ENCODE assay signal across 29 cellular contexts in the genomic region with DNA sequence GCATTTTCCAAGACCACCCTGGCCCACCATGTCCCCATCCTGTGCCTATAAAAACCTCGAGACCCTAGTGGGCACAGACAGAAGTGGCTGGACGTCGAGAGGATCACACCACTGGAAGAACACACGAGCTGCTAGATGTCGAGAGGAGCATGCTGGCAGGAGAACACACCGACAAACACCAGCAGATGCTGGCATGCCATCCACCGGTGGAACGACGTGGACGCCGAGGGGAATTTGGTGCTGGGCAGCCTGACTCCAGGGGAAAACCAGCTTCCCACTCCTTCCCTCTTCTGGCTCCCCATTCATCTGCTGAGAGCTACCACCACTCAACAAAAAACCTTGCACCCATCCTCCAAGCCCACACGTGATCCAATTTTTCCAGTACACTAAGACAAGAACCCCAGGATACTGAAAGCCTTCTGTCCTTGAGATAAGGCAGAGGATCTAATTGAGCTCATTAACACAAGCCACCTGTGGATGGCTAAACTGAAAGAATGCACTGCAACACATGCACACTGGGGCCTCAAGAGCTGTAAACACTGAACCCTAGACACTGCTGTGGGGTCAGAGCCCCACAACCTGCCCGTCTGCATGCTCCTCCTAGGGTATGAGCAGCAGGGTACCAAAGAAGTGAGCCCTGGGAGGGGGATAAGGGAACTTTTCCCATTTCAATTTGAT. TPM values are rescaled to one million over a fixed set of nuclear protein-coding genes. Genes with fewer than 3 reads are reported as not detected.
DNase-seq lines count a peak whose midpoint lies in the region; ATAC-seq, FAIRE-seq and TF ChIP-seq lines count a peak whose summit lies in the region.
"Had no signal": no experiment of that assay in that cellular context is flagged by ENCODE, and none has a peak within 500 bp of the region (broad histone marks: within the 10 kb centered on the region; RNA-seq: fewer than 3 reads in every experiment).

No MANE protein-coding gene starts in this region.

- peaks cover 19% of the 10 kb centered on the region for H3K9me3 Mint-ChIP-seq in nephron progenitor cell
- H3K9me3 Mint-ChIP-seq: IgD-negative memory B cell had no signal

- ATAC-seq in upper lobe of right lung (peak; percentile 57), GM21515 (IDR thresholded peaks at IDR 0.05; ENCODE audit: unreplicated experiment) (no peak), HG03565 (IDR thresholded peaks at IDR 0.05; ENCODE audit: unreplicated experiment) (no peak)

- H3K9me3 ChIP-seq in H1 (ENCODE audit: insufficient read depth in 2 of 2, low read depth in 1 of 2, low read length in 1 of 2) = no peaks in the 10 kb centered on the region
- no peaks in the 10 kb centered on the region for H3K9me3 ChIP-seq in upper lobe of right lung
- H3K9me3 ChIP-seq: HAP-1 had no signal

- TF ChIP-seq EP300 in H1 (IDR thresholded peaks at IDR 0.05; ENCODE audit: borderline replicate concordance in 1 of 2, low read depth in 2 of 2, low read length in 2 of 2) = no peak

- TF ChIP-seq CTCF in H1 (IDR thresholded peaks at IDR 0.05; ENCODE audit: control extremely low read depth in 1 of 3, insufficient read depth in 1 of 3, low read depth in 1 of 3, low read length in 3 of 3) = no peak
- TF ChIP-seq CTCF in nephron progenitor cell (IDR thresholded peaks at IDR 0.05) = no peak
- no peak for TF ChIP-seq CTCF in upper lobe of right lung (IDR thresholded peaks at IDR 0.05)

- no peaks in the 10 kb centered on the region for H3K27me3 Mint-ChIP-seq in nephron progenitor cell (ENCODE audit: low read depth, poor library complexity)
- H3K27me3 Mint-ChIP-seq: IgD-negative memory B cell had no signal

- no peak overlapping the region for H2BK120ac ChIP-seq in H1 (replicated peaks; ENCODE audit: low read depth, low read length)

- H3K14ac ChIP-seq in H1 (ENCODE audit: insufficient read length) = no peak overlapping the region

- peak; percentile 9 for DNase-seq in stimulated activated naive CD4-positive, alpha-beta T cell treated with Interleukin-2 at 50 U/mL for 16 hours (lab: John Stamatoyannopoulos, UW)
- no peak for DNase-seq in stimulated activated naive CD4-positive, alpha-beta T cell (lab: John Stamatoyannopoulos, UW)
- DNase-seq in H1 (ENCODE audit: low read depth in 1 of 2, low spot score in 2 of 2) (no peak), nephron progenitor cell (no peak), upper lobe of right lung (no peak), COR-L47 (lab: John Stamatoyannopoulos, UW) (no peak)
- DNase-seq: AML-193, DMS53, EL, GF-D8, Karpas-422, NCI-H1694, NCI-H2081, NCI-H2171, NCI-H345, NCI-H524, NCI-H774, OCI-M1 had no signal

- peak overlapping the region; percentile 38 for H3K27ac Mint-ChIP-seq in nephron progenitor cell
- H3K27ac Mint-ChIP-seq: IgD-negative memory B cell had no signal

- H3K23me2 ChIP-seq in H1 (ENCODE audit: low read depth, low read length) = no peaks in the 10 kb centered on the region

- H2AFZ ChIP-seq in H1 (ENCODE audit: low read length) = no peak overlapping the region

- H3K27me3 ChIP-seq in H1 (replicated peaks in 1 of 4; ENCODE audit: control insufficient read depth in 3 of 4, extremely low read depth in 1 of 4, insufficient read depth in 3 of 4, low read length in 3 of 4) (no peaks in the 10 kb centered on the region), upper lobe of right lung (no peaks in the 10 kb centered on the region)

- H3K27ac ChIP-seq in H1 (ENCODE audit: low read depth, low read length) (no peak overlapping the region), upper lobe of right lung (peak overlapping the region; percentile 56)
- H3K27ac ChIP-seq: C4-2B had no signal

- POLR2A ChIA-PET in H1 (lab: Charles Lee; ENCODE audit: partially characterized antibody) = no interaction called here

- no peak overlapping the region for H3K4me3 Mint-ChIP-seq in nephron progenitor cell
- H3K4me3 Mint-ChIP-seq: IgD-negative memory B cell had no signal

- peaks cover 18% of the 10 kb centered on the region for H3K4me1 Mint-ChIP-seq in nephron progenitor cell

- no peak for TF ChIP-seq POLR2A in H1 (IDR thresholded peaks at IDR 0.05; ENCODE audit: control extremely low read depth in 1 of 2, low read depth in 2 of 2, low read length in 2 of 2)

- H3K4me3 ChIP-seq in H1 (ENCODE audit: extremely low read depth in 1 of 4, insufficient read depth in 2 of 4, low read depth in 3 of 4, low read length in 4 of 4) (no peak overlapping the region), upper lobe of right lung (no peak overlapping the region)
- H3K4me3 ChIP-seq: HAP-1 had no signal

- H4K91ac ChIP-seq in H1 (replicated peaks; ENCODE audit: insufficient read length, low read length) = no peak overlapping the region

- H3K79me1 ChIP-seq in H1 (ENCODE audit: low read depth, low read length) = no peaks in the 10 kb centered on the region

- no peak overlapping the region for H2AK5ac ChIP-seq in H1 (ENCODE audit: low read depth, low read length)

- no peak overlapping the region for H3K18ac ChIP-seq in H1 (ENCODE audit: extremely low read depth, low read length)

- H4K5ac ChIP-seq in H1 (ENCODE audit: insufficient read length, low read depth, low read length) = no peak overlapping the region

- H3K9ac ChIP-seq in H1 (replicated peaks in 1 of 4; ENCODE audit: extremely low read depth in 1 of 4, low read depth in 3 of 4, low read length in 3 of 4) = no peak overlapping the region

- intact Hi-C loops in upper lobe of right lung (cut with DNase I) = no loop called here

- H3K56ac ChIP-seq in H1 (replicated peaks; ENCODE audit: insufficient read length, low read depth, low read length) = no peak overlapping the region

- CTCF ChIA-PET in H1 (lab: Charles Lee; ENCODE audit: partially characterized antibody) = interaction anchor here (1.0 to 2.1 kb wide), 5 partner anchors 8 to 94 kb away, joined by 3 to 8 read pairs (median 3); no protein-coding TSS in a partner anchor

- TF ChIP-seq RAD21 in H1 (IDR thresholded peaks at IDR 0.05 in 1 of 2, conservative IDR thresholded peaks at IDR 0.05 in 1 of 2; ENCODE audit: low read depth in 2 of 2, low read length in 2 of 2) = no peak

- H3K4me2 ChIP-seq in H1 (ENCODE audit: insufficient read depth in 1 of 2, low read depth in 2 of 2, low read length in 2 of 2) = no peak overlapping the region

- H4K8ac ChIP-seq in H1 (ENCODE audit: extremely low read depth, insufficient read depth, low read length) = no peak overlapping the region

- WGBS in H1 (ENCODE audit: extremely low coverage in 1 of 2, insufficient coverage in 1 of 2, insufficient read length in 1 of 2, insufficient replicate concordance in 2 of 2, low coverage in 1 of 2, low lambda C conversion rate in 2 of 2, missing lambda C conversion rate in 1 of 2), 2 experiments = 82% methylated on average over 13 of the region's 13 CpGs; no CpG with 5 or more reads in 1 of the 2 experiments

- peak overlapping the region; percentile 29; the same call in 1 of the 2 replicates for H2BK12ac ChIP-seq in H1 (ENCODE audit: low read depth, low read length)

- no peak for FAIRE-seq in H1 (lab: Jason Lieb, UNC)
- FAIRE-seq: D721Med, RCC 7860 had no signal

- H3K36me3 Mint-ChIP-seq in nephron progenitor cell (ENCODE audit: low read depth) = peaks cover 9% of the 10 kb centered on the region

- H3K23ac ChIP-seq in H1 (ENCODE audit: insufficient read length) = no peak overlapping the region

- H2BK20ac ChIP-seq in H1 (ENCODE audit: low read length) = no peak overlapping the region

- H3K4ac ChIP-seq in H1 (replicated peaks; ENCODE audit: insufficient read length, low read depth, low read length) = no peak overlapping the region

- H3K4me1 ChIP-seq in H1 (replicated peaks in 1 of 4; ENCODE audit: control insufficient read depth in 3 of 4, insufficient read depth in 4 of 4, low read length in 3 of 4) (peaks cover 0 to 2% (median 0%) of the 10 kb centered on the region in 4 experiments; a peak in 1 of 7 replicates), upper lobe of right lung (peaks cover 22% of the 10 kb centered on the region)
- H3K4me1 ChIP-seq: HAP-1 had no signal

- H3K36me3 ChIP-seq in H1 (ENCODE audit: control insufficient read depth in 2 of 4, insufficient read depth in 4 of 4, low read length in 3 of 4) (no peaks in the 10 kb centered on the region), upper lobe of right lung (no peaks in the 10 kb centered on the region)
- H3K36me3 ChIP-seq: HAP-1 had no signal

- H4K20me1 ChIP-seq in H1 (replicated peaks in 1 of 2; ENCODE audit: control insufficient read depth in 1 of 2, insufficient read depth in 2 of 2, low read length in 2 of 2) = no peaks in the 10 kb centered on the region

- H2BK15ac ChIP-seq in H1 (ENCODE audit: low read length) = no peak overlapping the region

- H2BK5ac ChIP-seq in H1 (ENCODE audit: low read depth, low read length) = no peak overlapping the region

- H3K79me2 ChIP-seq in H1 (ENCODE audit: control insufficient read depth in 1 of 2, insufficient read depth in 2 of 2, low read length in 2 of 2) = no peaks in the 10 kb centered on the region

RNA-seq across cellular contexts. Expression of a gene that starts 9.5 kb away (rescaled TPM):
- total RNA-seq in H1 (2021; fragmentation: NEBNext Ultra II Directional; extraction: Animal tissue kit (Norgen Biotek cat#: 25700)) = not detected in 2 replicates
- polyA plus RNA-seq in H1 (2011; rRNA removed) = 0.12 TPM in 1 of 2 replicates, not detected in the other
- not detected for polyA plus RNA-seq in H1 (2011; cell fraction: cytosol; rRNA removed)
- not detected for polyA plus RNA-seq in H1 (2011; cell fraction: nucleus; rRNA removed)
- polyA plus RNA-seq in H1 (2012, experiment 1 of 2) = not detected in 4 replicates
- polyA plus RNA-seq in H1 (2012, experiment 2 of 2) = 0.25 TPM
- 0.22 TPM for polyA plus RNA-seq in H1 (2013, experiment 1 of 2)
- polyA plus RNA-seq in H1 (2013, experiment 2 of 2) = 0.42 TPM
- not detected in 2 replicates for polyA minus RNA-seq in H1 (2011; rRNA and poly(A)+ RNA removed)
- polyA minus RNA-seq in H1 (2011; cell fraction: cytosol; rRNA and poly(A)+ RNA removed) = not detected
- not detected for polyA minus RNA-seq in H1 (2011; cell fraction: nucleus; rRNA and poly(A)+ RNA removed)
- 20.3 TPM for total RNA-seq in upper lobe of right lung
- total RNA-seq: A172, MCF 10A, SK-MEL-5 had no signal
- polyA plus RNA-seq: AG04450 had no signal

RNA-seq across cellular contexts. Expression of a gene that starts 12.1 kb away (rescaled TPM):
- 2.2 and 3.0 TPM in 2 replicates for total RNA-seq in H1 (2021; fragmentation: NEBNext Ultra II Directional; extraction: Animal tissue kit (Norgen Biotek cat#: 25700))
- 10.2 and 13.4 TPM in 2 replicates for polyA plus RNA-seq in H1 (2011; rRNA removed)
- polyA plus RNA-seq in H1 (2011; cell fraction: cytosol; rRNA removed) = 9.9 TPM
- polyA plus RNA-seq in H1 (2011; cell fraction: nucleus; rRNA removed) = 44.7 TPM
- 5.2 to 10.2 TPM (median 9.3 TPM) in 4 replicates for polyA plus RNA-seq in H1 (2012, experiment 1 of 2)
- polyA plus RNA-seq in H1 (2012, experiment 2 of 2) = 3.0 TPM
- polyA plus RNA-seq in H1 (2013, experiment 1 of 2) = 0.87 TPM
- 0.85 TPM for polyA plus RNA-seq in H1 (2013, experiment 2 of 2)
- polyA minus RNA-seq in H1 (2011; rRNA and poly(A)+ RNA removed) = 6.5 and 7.7 TPM in 2 replicates
- not detected for polyA minus RNA-seq in H1 (2011; cell fraction: cytosol; rRNA and poly(A)+ RNA removed)
- 3.8 TPM for polyA minus RNA-seq in H1 (2011; cell fraction: nucleus; rRNA and poly(A)+ RNA removed)
- 888 TPM for total RNA-seq in upper lobe of right lung
- total RNA-seq: A172, MCF 10A had no signal
- polyA plus RNA-seq: AG04450, IgD-negative memory B cell had no signal

RNA-seq across cellular contexts. Expression of a gene that starts 22.4 kb away (rescaled TPM):
- not detected in 2 replicates for total RNA-seq in H1 (2021; fragmentation: NEBNext Ultra II Directional; extraction: Animal tissue kit (Norgen Biotek cat#: 25700))
- not detected in 2 replicates for polyA plus RNA-seq in H1 (2011; rRNA removed)
- not detected for polyA plus RNA-seq in H1 (2011; cell fraction: cytosol; rRNA removed)
- not detected for polyA plus RNA-seq in H1 (2011; cell fraction: nucleus; rRNA removed)
- polyA plus RNA-seq in H1 (2012, experiment 1 of 2) = not detected in 4 replicates
- not detected for polyA plus RNA-seq in H1 (2012, experiment 2 of 2)
- polyA plus RNA-seq in H1 (2013, experiment 1 of 2) = not detected
- polyA plus RNA-seq in H1 (2013, experiment 2 of 2) = not detected
- polyA minus RNA-seq in H1 (2011; rRNA and poly(A)+ RNA removed) = not detected in 2 replicates
- polyA minus RNA-seq in H1 (2011; cell fraction: cytosol; rRNA and poly(A)+ RNA removed) = not detected
- polyA minus RNA-seq in H1 (2011; cell fraction: nucleus; rRNA and poly(A)+ RNA removed) = not detected
- not detected for total RNA-seq in upper lobe of right lung
- total RNA-seq: A172, MCF 10A, SK-MEL-5 had no signal
- polyA plus RNA-seq: AG04450, IgD-negative memory B cell had no signal

RNA-seq across cellular contexts. Expression of a gene that starts 44.9 kb away (rescaled TPM):
- total RNA-seq in H1 (2021; fragmentation: NEBNext Ultra II Directional; extraction: Animal tissue kit (Norgen Biotek cat#: 25700)) = not detected in 2 replicates
- polyA plus RNA-seq in H1 (2011; rRNA removed) = 0.09 and 0.11 TPM in 2 replicates
- polyA plus RNA-seq in H1 (2011; cell fraction: cytosol; rRNA removed) = 0.12 TPM
- polyA plus RNA-seq in H1 (2011; cell fraction: nucleus; rRNA removed) = not detected
- 0.19 TPM in 1 of 4 replicates, not detected in the others for polyA plus RNA-seq in H1 (2012, experiment 1 of 2)
- polyA plus RNA-seq in H1 (2012, experiment 2 of 2) = not detected
- not detected for polyA plus RNA-seq in H1 (2013, experiment 1 of 2)
- not detected for polyA plus RNA-seq in H1 (2013, experiment 2 of 2)
- not detected in 2 replicates for polyA minus RNA-seq in H1 (2011; rRNA and poly(A)+ RNA removed)
- not detected for polyA minus RNA-seq in H1 (2011; cell fraction: cytosol; rRNA and poly(A)+ RNA removed)
- polyA minus RNA-seq in H1 (2011; cell fraction: nucleus; rRNA and poly(A)+ RNA removed) = not detected
- not detected for total RNA-seq in upper lobe of right lung
- total RNA-seq: A172, MCF 10A, SK-MEL-5 had no signal
- polyA plus RNA-seq: AG04450, IgD-negative memory B cell had no signal

Comparison
In these comparisons a context has a peak if more than half of its experiments do, and no peak if none do; other contexts are left out.
1. RNA of a gene that starts 9.5 kb away (total RNA-seq): 20.3 TPM in upper lobe of right lung (single experiment); not detected in H1; every median in the first group is over 10 times any median in the second.
2. RNA of a gene that starts 12.1 kb away (total RNA-seq): 888 TPM in upper lobe of right lung (single experiment); 2.2 to 3.0 TPM in H1; every median in the first group is over 100 times any median in the second.